ENCODE assay signal across 8 cellular contexts in the genomic region with DNA sequence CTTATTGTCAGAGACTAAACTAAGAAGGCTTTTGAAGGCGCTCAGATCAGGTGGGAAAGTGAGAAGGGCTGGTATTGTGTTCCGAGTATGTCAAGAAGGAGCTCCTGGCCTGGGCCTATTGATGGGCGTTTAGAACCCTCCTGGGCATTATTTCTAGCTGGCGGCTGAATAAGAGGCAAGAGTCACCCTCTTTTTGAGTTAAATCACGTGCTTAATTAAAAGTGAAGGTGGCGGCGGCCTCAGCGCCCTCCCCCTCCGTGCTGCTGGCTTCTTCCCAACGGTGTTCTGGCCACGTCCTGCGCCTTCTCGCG. TPM values are rescaled to one million over a fixed set of nuclear protein-coding genes. Genes with fewer than 3 reads are reported as not detected.
DNase-seq lines count a peak whose midpoint lies in the region; ATAC-seq and TF ChIP-seq lines count a peak whose summit lies in the region.

No MANE protein-coding gene starts in this region.

- H3K9me3 ChIP-seq in right atrium auricular region = peaks cover 0 to 12% of the 10 kb centered on the region in 2 donors
- H3K9me3 ChIP-seq in adrenal gland (replicated peaks in 1 of 3) = no peaks in the 10 kb centered on the region
- H3K9me3 ChIP-seq in mesodermal cell (ENCODE audit: control insufficient read depth, low read length) = peaks cover 9% of the 10 kb centered on the region
- no peaks in the 10 kb centered on the region for H3K9me3 ChIP-seq in vagina

- H3K4me3 ChIP-seq in right atrium auricular region = peak overlapping the region; percentile 44 to 70
- H3K4me3 ChIP-seq in adrenal gland = peak overlapping the region in 3 of 4 donors; percentile 18 to 87 (median 33)
- peak overlapping the region; percentile 35 for H3K4me3 ChIP-seq in mesodermal cell (ENCODE audit: extremely low read depth, insufficient read depth, low read length, poor library complexity, severe bottlenecking)
- peak overlapping the region; percentile 45 to 52 for H3K4me3 ChIP-seq in vagina

- no peak for TF ChIP-seq CTCF in right atrium auricular region (IDR thresholded peaks at IDR 0.05)
- no peak for TF ChIP-seq CTCF in adrenal gland (IDR thresholded peaks at IDR 0.05)
- no peak for TF ChIP-seq CTCF in vagina (IDR thresholded peaks at IDR 0.05)

- H3K36me3 ChIP-seq in right atrium auricular region (no peaks in the 10 kb centered on the region), adrenal gland (replicated peaks in 1 of 2) (no peaks in the 10 kb centered on the region), mesodermal cell (ENCODE audit: control insufficient read depth, insufficient read depth, low read length) (no peaks in the 10 kb centered on the region), vagina (no peaks in the 10 kb centered on the region)

- H3K27ac ChIP-seq in right atrium auricular region = peak overlapping the region; percentile 2 to 35
- peak overlapping the region in 3 of 5 donors; percentile 41 to 76 (median 45) for H3K27ac ChIP-seq in adrenal gland
- no peak overlapping the region for H3K27ac ChIP-seq in mesodermal cell (ENCODE audit: low read depth, low read length, severe bottlenecking)
- no peak overlapping the region for H3K27ac ChIP-seq in vagina

- peaks cover 0 to 28% of the 10 kb centered on the region in 2 donors for H3K4me1 ChIP-seq in right atrium auricular region
- peaks cover 12 to 14% of the 10 kb centered on the region in 2 donors for H3K4me1 ChIP-seq in adrenal gland (replicated peaks in 1 of 2)
- no peaks in the 10 kb centered on the region for H3K4me1 ChIP-seq in mesodermal cell (ENCODE audit: control insufficient read depth, insufficient read depth, low read length, poor library complexity, severe bottlenecking)
- H3K4me1 ChIP-seq in vagina = peaks cover 17% of the 10 kb centered on the region

- WGBS in adrenal gland, 4 donors = 9 to 35% (median 18%) methylated on average over 3 to 14 of the region's 14 CpGs
- WGBS in mesodermal cell (ENCODE audit: insufficient coverage in 2 of 2), 2 experiments = 16 to 20% methylated on average over 14 of the region's 14 CpGs

- DNase-seq in right atrium auricular region (ENCODE audit: low spot score) (no peak), Right ventricle myocardium superior (no peak), adrenal gland (no peak), vagina (ENCODE audit: extremely low spot score in 2 of 2) (no peak), activated gamma-delta T cell treated with Interleukin-2 at 50 U/mL for 16 hours (no peak), NOMO-1 (lab: John Stamatoyannopoulos, UW; ENCODE audit: unreplicated experiment in 2 of 2) (no peak)

- H3K27me3 ChIP-seq in right atrium auricular region (no peaks in the 10 kb centered on the region), adrenal gland (no peaks in the 10 kb centered on the region), vagina (no peaks in the 10 kb centered on the region)

- no peak for ATAC-seq in Right ventricle myocardium superior (ENCODE audit: poor library complexity)
- ATAC-seq in GM21367 (IDR thresholded peaks at IDR 0.05; ENCODE audit: unreplicated experiment) = no peak

- intact Hi-C loops in Right ventricle myocardium superior (cut with DNase I) = no loop called here
- intact Hi-C loops in adrenal gland (cut with DNase I) = no loop called here
- intact Hi-C loops in vagina (cut with DNase I) = no loop called here

- no peak for TF ChIP-seq POLR2A in adrenal gland (IDR thresholded peaks at IDR 0.05)
- TF ChIP-seq POLR2A in vagina (IDR thresholded peaks at IDR 0.05) = no peak

RNA-seq across cellular contexts. Expression of gene GNS, which starts 21.0 kb away (rescaled TPM):
- total RNA-seq in right atrium auricular region (100 to 1,000 TPM in 1 of 2 donors, 10 to 100 TPM in 1; 76.5 to 106 TPM), Right ventricle myocardium superior (97.9 TPM), adrenal gland (100 to 1,000 TPM; 388 to 647 (median 567) TPM), vagina (51.1 TPM)
- 100 to 1,000 TPM in 1 of 3 donors, 10 to 100 TPM in 2; 44.3 to 591 (median 62.6) TPM for polyA plus RNA-seq in adrenal gland
- 76.1 TPM for polyA plus RNA-seq in mesodermal cell (2013, experiment 1 of 2)
- 69.1 TPM for polyA plus RNA-seq in mesodermal cell (2013, experiment 2 of 2)

RNA-seq across cellular contexts. Expression of gene TBC1D30, which starts 44.3 kb away (rescaled TPM):
- total RNA-seq in right atrium auricular region (1 to 10 TPM in 1 of 2 donors, under 1 TPM in 1; 0.48 to 3.3 TPM), Right ventricle myocardium superior (0.83 TPM), adrenal gland (10 to 100 TPM in 1 of 8 donors, 1 to 10 TPM in 7; 3.0 to 13.3 (median 5.2) TPM), vagina (3.9 TPM)
- polyA plus RNA-seq in adrenal gland = 1 to 10 TPM; 1.2 to 3.7 (median 1.4) TPM
- 1.4 TPM for polyA plus RNA-seq in mesodermal cell (2013, experiment 1 of 2)
- 0.66 TPM for polyA plus RNA-seq in mesodermal cell (2013, experiment 2 of 2)

Comparison
In these comparisons a context has a peak if more than half of its experiments do, and no peak if none do; other contexts are left out.
1. H3K27ac ChIP-seq: peak in right atrium auricular region (2 of 2) and adrenal gland (3 of 5); none in mesodermal cell (single experiment) and vagina (single experiment).
2. Peak in every context shown above with its lines, with median percentiles within 50 percentile points of each other: H3K4me3 ChIP-seq.